In the genomic region with DNA sequence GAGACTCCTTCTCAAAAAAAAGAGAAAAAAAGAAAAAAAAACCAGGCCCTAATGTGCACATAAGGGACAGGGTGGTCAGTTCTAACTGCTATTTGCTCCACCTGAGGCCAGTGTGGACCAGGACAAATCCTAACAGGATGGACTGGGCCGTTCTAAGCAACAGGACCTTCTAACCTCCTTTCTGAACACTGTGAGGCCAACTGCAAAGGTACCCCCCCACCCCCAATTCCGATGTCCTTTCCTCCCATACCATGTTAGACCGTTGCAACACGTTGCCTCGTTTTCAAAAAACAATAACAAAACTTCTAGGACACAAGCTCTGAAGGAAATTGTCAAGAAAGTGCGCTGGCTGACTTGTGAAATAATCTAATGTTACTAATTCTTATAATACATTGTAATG, we compare ENCODE assay signal across 8 cellular contexts. TPM values are rescaled to one million over a fixed set of nuclear protein-coding genes. Genes with fewer than 3 reads are reported as not detected.
DNase-seq lines count a peak whose midpoint lies in the region; ATAC-seq and TF ChIP-seq lines count a peak whose summit lies in the region.

No MANE protein-coding gene starts in this region.

- H3K4ac ChIP-seq in neuronal stem cell (ENCODE audit: low read length), result no peak overlapping the region

- no peaks in the 10 kb centered on the region for H3K27me3 ChIP-seq in CD8-positive, alpha-beta memory T cell (ENCODE audit: insufficient read depth, low read length, poor library complexity, severe bottlenecking)
- H3K27me3 ChIP-seq in NT2/D1 (ENCODE audit: insufficient read depth, insufficient read length), result no peaks in the 10 kb centered on the region
- H3K27me3 ChIP-seq in neuronal stem cell (ENCODE audit: control insufficient read depth in 3 of 3, insufficient read depth in 3 of 3, low read depth in 1 of 3, low read length in 3 of 3), result no peaks in the 10 kb centered on the region

- in situ Hi-C loops in GM13976 (cut with MboI; ENCODE audit: low sequenced_read_pairs, unreplicated experiment), result no loop called here

- H4K91ac ChIP-seq in neuronal stem cell (ENCODE audit: low read depth, low read length, poor library complexity), result no peak overlapping the region

- H3K79me1 ChIP-seq in neuronal stem cell (ENCODE audit: low read depth, low read length), result peaks cover 23% of the 10 kb centered on the region

- no peak overlapping the region for H2AK5ac ChIP-seq in neuronal stem cell (ENCODE audit: low read depth, low read length)

- peak overlapping the region; percentile 35 to 87 (median 73) for H3K27ac Mint-ChIP-seq in CD8-positive, alpha-beta memory T cell
- peak overlapping the region; percentile 35 to 63 for H3K27ac Mint-ChIP-seq in effector memory CD8-positive, alpha-beta T cell

- no peak overlapping the region for H2AFZ ChIP-seq in neuronal stem cell (ENCODE audit: low read length)

- no peak overlapping the region for H3K4me3 ChIP-seq in CD8-positive, alpha-beta memory T cell (ENCODE audit: low read length)
- H3K4me3 ChIP-seq in NT2/D1 (ENCODE audit: insufficient read length, low read depth) (peak overlapping the region; percentile 93), neuronal stem cell (ENCODE audit: low read length in 2 of 2) (peak overlapping the region; percentile 23 to 100)

- POLR2A ChIA-PET in CD8-positive, alpha-beta memory T cell (lab: Charles Lee), result no interaction called here

- no peaks in the 10 kb centered on the region for H3K9me3 ChIP-seq in CD8-positive, alpha-beta memory T cell (ENCODE audit: low read length)
- H3K9me3 ChIP-seq in NT2/D1 (ENCODE audit: insufficient read depth, low read length) (peaks cover 13% of the 10 kb centered on the region), neuronal stem cell (replicated peaks in 1 of 2; ENCODE audit: control insufficient read depth in 2 of 2, insufficient read depth in 1 of 2, low read depth in 1 of 2, low read length in 2 of 2) (peaks cover 3 to 14% of the 10 kb centered on the region in 2 donors)

- H3K36me3 Mint-ChIP-seq in CD8-positive, alpha-beta memory T cell, result peaks cover 0 to 41% (median 3%) of the 10 kb centered on the region in 3 donors
- H3K36me3 Mint-ChIP-seq in effector memory CD8-positive, alpha-beta T cell (ENCODE audit: insufficient read depth), result peaks cover 32% of the 10 kb centered on the region

- H3K23ac ChIP-seq in neuronal stem cell (ENCODE audit: low read depth, low read length, poor library complexity), result no peak overlapping the region

- no peak overlapping the region for H4K8ac ChIP-seq in neuronal stem cell (ENCODE audit: low read depth, low read length)

- peak overlapping the region; percentile 38 for H3K27ac ChIP-seq in CD8-positive, alpha-beta memory T cell (ENCODE audit: low read depth, low read length)
- no peak overlapping the region for H3K27ac ChIP-seq in neuronal stem cell (replicated peaks; ENCODE audit: low read length)

- CTCF ChIA-PET in CD8-positive, alpha-beta memory T cell (lab: Charles Lee), result no interaction called here

- H3K4me1 Mint-ChIP-seq in CD8-positive, alpha-beta memory T cell, result peaks cover 35 to 51% (median 45%) of the 10 kb centered on the region in 3 donors
- peaks cover 27 to 32% of the 10 kb centered on the region in 2 donors for H3K4me1 Mint-ChIP-seq in effector memory CD8-positive, alpha-beta T cell (ENCODE audit: low read depth in 2 of 2)

- no peak for DNase-seq in CD8-positive, alpha-beta memory T cell
- DNase-seq in NT2/D1 (ENCODE audit: low read depth, low spot score) (no peak), neuronal stem cell (ENCODE audit: low spot score) (no peak), NCI-H748 treated with DMSO at 0.1 percent for 48 hours (lab: John Stamatoyannopoulos, UW) (no peak), GM13976 (ENCODE audit: low spot score) (no peak)
- DNase-seq in effector memory CD8-positive, alpha-beta T cell, result no peak

- no peak overlapping the region for H3K4me2 ChIP-seq in neuronal stem cell (ENCODE audit: insufficient read depth, low read length, poor library complexity, severe bottlenecking)

- H2BK120ac ChIP-seq in neuronal stem cell (ENCODE audit: low read depth, low read length), result no peak overlapping the region

- no peak overlapping the region for H3K18ac ChIP-seq in neuronal stem cell (ENCODE audit: low read length)

- no peaks in the 10 kb centered on the region for H3K27me3 Mint-ChIP-seq in CD8-positive, alpha-beta memory T cell
- H3K27me3 Mint-ChIP-seq in effector memory CD8-positive, alpha-beta T cell, result no peaks in the 10 kb centered on the region

- H3K4me3 Mint-ChIP-seq in CD8-positive, alpha-beta memory T cell, result peak overlapping the region; percentile 78 to 88 (median 83)
- H3K4me3 Mint-ChIP-seq in effector memory CD8-positive, alpha-beta T cell, result peak overlapping the region; percentile 66 to 76

- no peak for ATAC-seq in effector memory CD8-positive, alpha-beta T cell (replicated peaks)
- ATAC-seq in HG02885 (IDR thresholded peaks at IDR 0.05; ENCODE audit: poor library complexity, unreplicated experiment), result no peak
- no peak for ATAC-seq in HG02884 (IDR thresholded peaks at IDR 0.05; ENCODE audit: unreplicated experiment)

- no peak overlapping the region for H3K14ac ChIP-seq in neuronal stem cell (ENCODE audit: low read length)

- peaks cover 33% of the 10 kb centered on the region for H3K4me1 ChIP-seq in CD8-positive, alpha-beta memory T cell (ENCODE audit: insufficient read depth, low read length)
- peaks cover 4% of the 10 kb centered on the region for H3K4me1 ChIP-seq in NT2/D1 (ENCODE audit: insufficient read depth, insufficient read length)
- peaks cover 6 to 9% of the 10 kb centered on the region in 2 donors for H3K4me1 ChIP-seq in neuronal stem cell (ENCODE audit: control insufficient read depth in 2 of 2, insufficient read depth in 1 of 2, low read depth in 1 of 2, low read length in 2 of 2)

- no peaks in the 10 kb centered on the region for H3K9me3 Mint-ChIP-seq in CD8-positive, alpha-beta memory T cell
- H3K9me3 Mint-ChIP-seq in effector memory CD8-positive, alpha-beta T cell, result no peaks in the 10 kb centered on the region

- no peak overlapping the region for H2BK12ac ChIP-seq in neuronal stem cell (ENCODE audit: low read length)

- WGBS in neuronal stem cell (ENCODE audit: extremely low coverage in 2 of 2, insufficient read length in 2 of 2, insufficient replicate concordance in 1 of 2), 2 donors, result no CpG with 5 or more reads among the region's 6 CpGs

- no peak overlapping the region for H2BK5ac ChIP-seq in neuronal stem cell (ENCODE audit: low read length)

- H3K9ac ChIP-seq in NT2/D1 (ENCODE audit: insufficient read length, low read depth) (peak overlapping the region; percentile 92), neuronal stem cell (ENCODE audit: low read depth, low read length, poor library complexity) (no peak overlapping the region)

- no peak overlapping the region for H2BK15ac ChIP-seq in neuronal stem cell (ENCODE audit: low read length)

- peaks cover 14% of the 10 kb centered on the region for H3K36me3 ChIP-seq in CD8-positive, alpha-beta memory T cell (ENCODE audit: insufficient read depth, low read length)
- H3K36me3 ChIP-seq in NT2/D1 (ENCODE audit: insufficient read depth, insufficient read length, low read length) (peaks cover 64% of the 10 kb centered on the region), neuronal stem cell (replicated peaks in 1 of 2; ENCODE audit: control insufficient read depth in 2 of 2, insufficient read depth in 2 of 2, low read length in 2 of 2) (peaks cover 21 to 65% of the 10 kb centered on the region in 2 donors)

- TF ChIP-seq CTCF in GM13976 (IDR thresholded peaks at IDR 0.05; ENCODE audit: borderline replicate concordance, control extremely low read depth, extremely low read depth, insufficient read depth, missing control alignments), result no peak

RNA-seq across cellular contexts. Expression of a gene that starts 1.2 kb away (rescaled TPM):
- total RNA-seq in CD8-positive, alpha-beta memory T cell, result 10 to 100 TPM; 51.4 to 51.9 TPM
- 42.3 TPM for polyA plus RNA-seq in CD8-positive, alpha-beta memory T cell
- 54.6 TPM for polyA plus RNA-seq in neuronal stem cell (2013, experiment 1 of 2)
- 56.0 TPM for polyA plus RNA-seq in neuronal stem cell (2013, experiment 2 of 2)

RNA-seq across cellular contexts. Expression of a gene that starts 1.7 kb away (rescaled TPM):
- 10 to 100 TPM; 79.0 to 80.2 TPM for total RNA-seq in CD8-positive, alpha-beta memory T cell
- 56.1 TPM for polyA plus RNA-seq in CD8-positive, alpha-beta memory T cell
- 64.1 TPM for polyA plus RNA-seq in neuronal stem cell (2013, experiment 1 of 2)
- polyA plus RNA-seq in neuronal stem cell (2013, experiment 2 of 2), result 62.1 TPM

RNA-seq across cellular contexts. Expression of a gene that starts 50.9 kb away (rescaled TPM):
- 100 to 1,000 TPM; 131 to 134 TPM for total RNA-seq in CD8-positive, alpha-beta memory T cell
- 41.1 TPM for polyA plus RNA-seq in CD8-positive, alpha-beta memory T cell
- 62.1 TPM for polyA plus RNA-seq in neuronal stem cell (2013, experiment 1 of 2)
- polyA plus RNA-seq in neuronal stem cell (2013, experiment 2 of 2), result 62.7 TPM
